ENCODE assay signal across 2 cellular contexts in the genomic region with DNA sequence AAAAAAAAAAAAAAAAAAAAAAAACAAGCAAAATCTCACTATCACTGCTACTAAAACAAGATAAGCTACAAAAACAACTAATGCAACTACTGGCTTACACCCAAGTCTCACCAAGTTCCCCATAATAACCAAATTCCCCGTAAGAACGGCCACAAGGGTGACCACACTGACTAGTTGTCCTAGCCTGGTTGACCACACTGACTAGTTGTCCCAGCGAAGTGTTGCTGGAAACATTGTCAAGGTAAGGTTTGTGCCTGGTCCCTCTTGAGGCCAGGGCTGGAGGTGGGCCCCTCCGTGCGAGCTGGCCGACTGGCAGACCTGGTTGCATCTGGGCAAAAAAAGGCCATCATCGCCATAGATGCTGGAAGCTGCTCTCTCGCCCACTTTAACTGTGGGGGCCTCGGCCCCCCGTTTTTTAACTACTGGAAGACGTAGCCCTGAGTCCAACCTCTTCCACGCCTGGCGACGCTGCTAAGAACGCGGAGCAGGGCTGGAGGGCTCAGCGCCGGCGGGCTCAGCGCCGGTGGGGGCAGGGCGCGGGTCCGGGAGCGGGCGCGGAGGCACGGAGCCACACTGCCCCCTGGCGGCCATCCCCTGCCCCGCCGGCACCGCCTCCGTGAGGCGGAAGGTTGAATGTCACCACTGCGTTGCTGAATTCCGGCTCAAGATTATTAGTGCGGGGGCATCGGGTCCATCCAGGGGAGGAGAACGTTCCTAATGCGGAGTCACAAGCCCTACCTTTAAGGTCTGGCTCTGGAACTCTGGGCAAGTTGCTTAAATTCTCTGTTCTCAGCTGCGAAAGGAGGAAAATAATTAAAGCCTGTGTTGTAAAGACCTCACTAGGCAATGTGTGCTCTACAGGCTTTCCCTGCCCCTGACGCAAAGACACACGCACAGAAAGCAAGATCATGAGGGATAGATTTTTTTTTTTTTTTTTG.
TF ChIP-seq lines count a peak whose summit lies in the region.

No MANE protein-coding gene starts in this region.

TF ChIP-seq in HCT116, 20 proteins besides CTCF, POLR2A, EP300 and RAD21 (continued from another document):
- TF ChIP-seq EZH2phosphoT487 (IDR thresholded peaks at IDR 0.05; ENCODE audit: borderline replicate concordance) (no peak), SP1 (IDR thresholded peaks at IDR 0.05; ENCODE audit: low read depth) (no peak), YY1 (IDR thresholded peaks at IDR 0.05; ENCODE audit: extremely low read depth, insufficient replicate concordance, low read depth, low read length) (peak; percentile 20)

TF ChIP-seq in GM12878, 131 proteins besides CTCF, POLR2A, EP300 and RAD21 (continued from another document):
- TF ChIP-seq PKNOX1 (IDR thresholded peaks at IDR 0.05) (no peak), RUNX3 (IDR thresholded peaks at IDR 0.05; ENCODE audit: low read length) (no peak; the same call in 1 of the 2 replicates), RAD51 (IDR thresholded peaks at IDR 0.05) (no peak), YY1 (IDR thresholded peaks at IDR 0.05; ENCODE audit: low read depth, low read length) (peak; percentile 61), BHLHE40 (IDR thresholded peaks at IDR 0.05; ENCODE audit: borderline replicate concordance in 1 of 2, low read depth in 2 of 2, low read length in 1 of 2) (no peak), POLR2AphosphoS2 (IDR thresholded peaks at IDR 0.05; ENCODE audit: low read depth, low read length) (no peak), ASH2L (IDR thresholded peaks at IDR 0.05; ENCODE audit: borderline replicate concordance, low read depth) (no peak), NRF1 (conservative IDR thresholded peaks at IDR 0.05; ENCODE audit: low read depth, low read length) (no peak), NFXL1 (IDR thresholded peaks at IDR 0.05; ENCODE audit: borderline replicate concordance) (no peak), NR2F1 (conservative IDR thresholded peaks at IDR 0.05) (no peak), HSF1 (IDR thresholded peaks at IDR 0.05; ENCODE audit: low read depth, low read length) (no peak), RCOR1 (conservative IDR thresholded peaks at IDR 0.05; ENCODE audit: low read depth, low read length) (no peak), ATF3 (IDR thresholded peaks at IDR 0.05; ENCODE audit: borderline replicate concordance, extremely low read depth, low read depth, low read length) (no peak), MYC (IDR thresholded peaks at IDR 0.05; ENCODE audit: insufficient read depth, insufficient read length, insufficient replicate concordance, low read length, severe bottlenecking) (no peak), PAX8 (IDR thresholded peaks at IDR 0.05) (no peak), IKZF1 (conservative IDR thresholded peaks at IDR 0.05) (peak; percentile 41; the same call in 1 of the 2 replicates), ZNF207 (IDR thresholded peaks at IDR 0.05; ENCODE audit: borderline replicate concordance) (no peak), SMC3 (IDR thresholded peaks at IDR 0.05; ENCODE audit: borderline replicate concordance, low read length) (peak; percentile 82), POU2F2 (IDR thresholded peaks at IDR 0.05; ENCODE audit: borderline replicate concordance, low read depth, low read length) (0 out of 3 replicates have a peak, but pooled peaks have one; percentile 22), ZNF384 (IDR thresholded peaks at IDR 0.05; ENCODE audit: borderline replicate concordance, low read depth, low read length) (no peak)
- TF ChIP-seq, protein P1, sequence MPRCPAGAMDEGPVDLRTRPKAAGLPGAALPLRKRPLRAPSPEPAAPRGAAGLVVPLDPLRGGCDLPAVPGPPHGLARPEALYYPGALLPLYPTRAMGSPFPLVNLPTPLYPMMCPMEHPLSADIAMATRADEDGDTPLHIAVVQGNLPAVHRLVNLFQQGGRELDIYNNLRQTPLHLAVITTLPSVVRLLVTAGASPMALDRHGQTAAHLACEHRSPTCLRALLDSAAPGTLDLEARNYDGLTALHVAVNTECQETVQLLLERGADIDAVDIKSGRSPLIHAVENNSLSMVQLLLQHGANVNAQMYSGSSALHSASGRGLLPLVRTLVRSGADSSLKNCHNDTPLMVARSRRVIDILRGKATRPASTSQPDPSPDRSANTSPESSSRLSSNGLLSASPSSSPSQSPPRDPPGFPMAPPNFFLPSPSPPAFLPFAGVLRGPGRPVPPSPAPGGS (IDR thresholded peaks at IDR 0.05; ENCODE audit: borderline replicate concordance, insufficient read depth, low read depth, low read length, poor library complexity, severe bottlenecking) = no peak
- TF ChIP-seq, protein P2, sequence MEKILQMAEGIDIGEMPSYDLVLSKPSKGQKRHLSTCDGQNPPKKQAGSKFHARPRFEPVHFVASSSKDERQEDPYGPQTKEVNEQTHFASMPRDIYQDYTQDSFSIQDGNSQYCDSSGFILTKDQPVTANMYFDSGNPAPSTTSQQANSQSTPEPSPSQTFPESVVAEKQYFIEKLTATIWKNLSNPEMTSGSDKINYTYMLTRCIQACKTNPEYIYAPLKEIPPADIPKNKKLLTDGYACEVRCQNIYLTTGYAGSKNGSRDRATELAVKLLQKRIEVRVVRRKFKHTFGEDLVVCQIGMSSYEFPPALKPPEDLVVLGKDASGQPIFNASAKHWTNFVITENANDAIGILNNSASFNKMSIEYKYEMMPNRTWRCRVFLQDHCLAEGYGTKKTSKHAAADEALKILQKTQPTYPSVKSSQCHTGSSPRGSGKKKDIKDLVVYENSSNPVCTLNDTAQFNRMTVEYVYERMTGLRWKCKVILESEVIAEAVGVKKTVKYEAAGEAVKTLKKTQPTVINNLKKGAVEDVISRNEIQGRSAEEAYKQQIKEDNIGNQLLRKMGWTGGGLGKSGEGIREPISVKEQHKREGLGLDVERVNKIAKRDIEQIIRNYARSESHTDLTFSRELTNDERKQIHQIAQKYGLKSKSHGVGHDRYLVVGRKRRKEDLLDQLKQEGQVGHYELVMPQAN (conservative IDR thresholded peaks at IDR 0.05) = no peak
